In genomic region chr1:148264374-148265276, GRCh38 we compare ENCODE assay signal across 1 cellular context.
TF ChIP-seq lines count a peak whose summit lies in the region.

No MANE protein-coding gene starts in this region.

TF ChIP-seq in GM12878, 131 proteins besides CTCF, POLR2A, EP300 and RAD21 (continued from another document):
- no peak for TF ChIP-seq ATF3 (IDR thresholded peaks at IDR 0.05; ENCODE audit: borderline replicate concordance, extremely low read depth, low read depth, low read length)
- no peak for TF ChIP-seq RBBP5 (conservative IDR thresholded peaks at IDR 0.05)
- TF ChIP-seq MYB (IDR thresholded peaks at IDR 0.05; ENCODE audit: borderline replicate concordance, low read depth, low read length): no peak
- TF ChIP-seq YY1 (IDR thresholded peaks at IDR 0.05; ENCODE audit: low read depth, low read length): no peak
- no peak for TF ChIP-seq ZBTB33 (IDR thresholded peaks at IDR 0.05)
